15 cellular contexts compared by ENCODE assay signal in the genomic region with DNA sequence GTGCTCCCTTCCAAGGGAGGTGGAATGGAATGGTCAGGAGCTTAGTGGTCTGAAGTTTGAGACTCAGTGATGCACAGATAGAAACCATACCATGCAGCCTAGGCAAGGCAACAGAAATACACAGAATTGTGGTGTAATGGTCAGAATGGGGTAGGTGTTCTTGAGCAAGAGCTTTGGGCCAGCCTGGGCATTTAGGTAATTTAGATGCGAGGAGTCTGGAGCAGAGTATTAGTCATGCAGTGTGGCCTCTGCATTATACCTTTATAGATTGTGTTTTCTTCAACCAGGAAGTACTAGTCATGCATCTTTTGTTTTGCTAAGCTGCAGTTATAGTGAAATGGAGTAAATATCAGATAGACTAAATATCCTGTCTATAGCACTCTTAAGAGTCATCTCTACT.
DNase-seq lines count a peak whose midpoint lies in the region; ATAC-seq, FAIRE-seq and TF ChIP-seq lines count a peak whose summit lies in the region.
"Had no signal": no experiment of that assay in that cellular context is flagged by ENCODE, and none has a peak within 500 bp of the region (broad histone marks: within the 10 kb centered on the region; RNA-seq: fewer than 3 reads in every experiment).

No MANE protein-coding gene starts in this region.

- no CpG with 5 or more reads among the region's 1 CpG for WGBS in mesendoderm (ENCODE audit: extremely low coverage, insufficient coverage, low lambda C conversion rate)
- 64 to 68% methylated on average over 1 of the region's 1 CpG for WGBS in lower leg skin, 2 donors

- H3K27ac ChIP-seq in BLaER1 treated with 17β-estradiol and CSF1 and Interleukin-3, amounts not matched to agents 10 nM and 100 nM: peak overlapping the region in 3 of 11 experiments; percentile 16 to 88 (median 33); a peak in 1 of 22 replicates
- H3K27ac ChIP-seq in mesendoderm (ENCODE audit: low read depth, low read length): no peak overlapping the region
- H3K27ac ChIP-seq: spleen had no signal

- H3K18ac ChIP-seq in mesendoderm (ENCODE audit: low read length): peak overlapping the region; percentile 9

- peaks cover 30 to 92% (median 80%) of the 10 kb centered on the region in 10 experiments for H3K4me1 ChIP-seq in BLaER1 treated with 17β-estradiol and CSF1 and Interleukin-3, amounts not matched to agents 10 nM and 100 nM
- H3K4me1 ChIP-seq in mesendoderm (ENCODE audit: control insufficient read depth, low read depth, low read length): no peaks in the 10 kb centered on the region

- no peak overlapping the region for H3K4ac ChIP-seq in mesendoderm (ENCODE audit: low read depth, low read length)

- no peaks in the 10 kb centered on the region for H3K27me3 ChIP-seq in BLaER1 treated with 17β-estradiol and CSF1 and Interleukin-3, amounts not matched to agents 10 nM and 100 nM
- H3K27me3 ChIP-seq in bronchial epithelial cell (ENCODE audit: control insufficient read depth, insufficient read depth, low read length) (no peaks in the 10 kb centered on the region), mesendoderm (ENCODE audit: insufficient read depth, low read length, poor library complexity) (no peaks in the 10 kb centered on the region)
- H3K27me3 ChIP-seq: spleen had no signal

- peak overlapping the region in 10 of 11 experiments; percentile 11 to 68 (median 52); a peak in 17 of 22 replicates for H3K4me2 ChIP-seq in BLaER1 treated with 17β-estradiol and CSF1 and Interleukin-3, amounts not matched to agents 10 nM and 100 nM
- H3K4me2 ChIP-seq in mesendoderm (ENCODE audit: low read length): no peak overlapping the region

- no peaks in the 10 kb centered on the region for H4K20me1 ChIP-seq in BLaER1 treated with 17β-estradiol and CSF1 and Interleukin-3, amounts not matched to agents 10 nM and 100 nM

- H3K9ac ChIP-seq in BLaER1 treated with 17β-estradiol and CSF1 and Interleukin-3, amounts not matched to agents 10 nM and 100 nM: no peak overlapping the region
- no peak overlapping the region for H3K9ac ChIP-seq in mesendoderm (ENCODE audit: low read length)

- no peak overlapping the region for H2BK5ac ChIP-seq in mesendoderm (ENCODE audit: low read length)

- DNase-seq in HTR-8/SVneo (ENCODE audit: insufficient read length, low spot score) (peak; percentile 57), bronchial epithelial cell (ENCODE audit: low read depth) (peak; percentile 97), mesendoderm (peak; percentile 32), lower leg skin (ENCODE audit: low spot score in 2 of 2) (no peak), epidermal melanocyte (ENCODE audit: insufficient read length, low spot score) (no peak)
- DNase-seq: activated T-cell treated with anti-CD3 and anti-CD28 coated beads, Interleukin-2, amount 50 U/mL, for 4 hours; C1 segment of cervical spinal cord; hippocampal formation; naive thymus-derived CD8-positive, alpha-beta T cell; OCI-M1; spleen had no signal

- H2AK5ac ChIP-seq in mesendoderm (ENCODE audit: low read length): no peak overlapping the region

- H3K4me3 ChIP-seq in BLaER1 treated with 17β-estradiol and CSF1 and Interleukin-3, amounts not matched to agents 10 nM and 100 nM: no peak overlapping the region
- H3K4me3 ChIP-seq in bronchial epithelial cell (ENCODE audit: low read depth, low read length) (no peak overlapping the region), mesendoderm (ENCODE audit: low read length) (no peak overlapping the region), lower leg skin (ENCODE audit: low read depth, poor library complexity, severe bottlenecking) (no peak overlapping the region)
- H3K4me3 ChIP-seq: coronary artery, spleen had no signal

- no peak overlapping the region for H4K5ac ChIP-seq in mesendoderm (ENCODE audit: low read length)

- peaks cover 0 to 2% (median 0%) of the 10 kb centered on the region in 11 experiments; a peak in 1 of 22 replicates for H3K9me3 ChIP-seq in BLaER1 treated with 17β-estradiol and CSF1 and Interleukin-3, amounts not matched to agents 10 nM and 100 nM (replicated peaks in 1 of 11)
- H3K9me3 ChIP-seq: spleen had no signal

- no peak overlapping the region for H3K56ac ChIP-seq in mesendoderm (ENCODE audit: low read length)

- no peaks in the 10 kb centered on the region for H3K79me1 ChIP-seq in mesendoderm (ENCODE audit: low read length)

- intact Hi-C loops in lower leg skin (cut with DNase I; ENCODE audit: low total_unique reads): no loop called here

- no peak for TF ChIP-seq POLR2A in lower leg skin (IDR thresholded peaks at IDR 0.05)

- H2BK15ac ChIP-seq in mesendoderm (replicated peaks; ENCODE audit: low read depth): no peak overlapping the region

- H3K23ac ChIP-seq in mesendoderm (ENCODE audit: low read length): no peak overlapping the region

- TF ChIP-seq CTCF in bronchial epithelial cell (IDR thresholded peaks at IDR 0.05; ENCODE audit: insufficient read depth, low read length, severe bottlenecking): no peak
- no peak for TF ChIP-seq CTCF in lower leg skin (IDR thresholded peaks at IDR 0.05)

- FAIRE-seq in HTR-8/SVneo (lab: Jason Lieb, UNC) (peak; percentile 98), bronchial epithelial cell (lab: Jason Lieb, UNC) (peak; percentile 89)

- ATAC-seq in GM18867 (IDR thresholded peaks at IDR 0.05; ENCODE audit: unreplicated experiment) (no peak), HG02981 (IDR thresholded peaks at IDR 0.05; ENCODE audit: unreplicated experiment) (no peak)
- ATAC-seq: activated T-cell treated with anti-CD3 and anti-CD28 coated beads, Interleukin-2, amount 50 U/mL, for 4 hours; naive thymus-derived CD8-positive, alpha-beta T cell had no signal

- H3K79me2 ChIP-seq in mesendoderm (ENCODE audit: control insufficient read depth, insufficient read depth, low read length): no peaks in the 10 kb centered on the region

- H3K36me3 ChIP-seq in BLaER1 treated with 17β-estradiol and CSF1 and Interleukin-3, amounts not matched to agents 10 nM and 100 nM: no peaks in the 10 kb centered on the region
- H3K36me3 ChIP-seq in bronchial epithelial cell (ENCODE audit: control insufficient read depth, insufficient read depth, low read length): no peaks in the 10 kb centered on the region
- no peaks in the 10 kb centered on the region for H3K36me3 ChIP-seq in mesendoderm (ENCODE audit: control insufficient read depth, insufficient read depth, low read length)
- H3K36me3 ChIP-seq: spleen had no signal

- no peak overlapping the region for H2BK120ac ChIP-seq in mesendoderm (ENCODE audit: low read depth, low read length)

- no peak overlapping the region for H4K8ac ChIP-seq in mesendoderm (ENCODE audit: low read depth, low read length)

Comparison
In these comparisons a context has a peak if more than half of its experiments do, and no peak if none do; other contexts are left out.
1. DNase-seq: peak in HTR-8/SVneo (single experiment), bronchial epithelial cell (single experiment) and mesendoderm (single experiment); none in lower leg skin (0 of 2) and epidermal melanocyte (single experiment).